Comparison of ENCODE assay signal across 9 cellular contexts in genomic region chr1:21491483-21492170, GRCh38. TPM values are rescaled to one million over a fixed set of nuclear protein-coding genes. Genes with fewer than 3 reads are reported as not detected.
DNase-seq lines count a peak whose midpoint lies in the region; ATAC-seq and TF ChIP-seq lines count a peak whose summit lies in the region.
"Had no signal": no experiment of that assay in that cellular context is flagged by ENCODE, and none has a peak within 500 bp of the region (broad histone marks: within the 10 kb centered on the region; RNA-seq: fewer than 3 reads in every experiment).

No MANE protein-coding gene starts in this region.

- no peak for ATAC-seq in HG03139 (IDR thresholded peaks at IDR 0.05; ENCODE audit: unreplicated experiment)

- TF ChIP-seq POLR2A in NB4 (IDR thresholded peaks at IDR 0.05; ENCODE audit: extremely low read depth, insufficient read length) = no peak

- TF ChIP-seq CTCF in NB4 (IDR thresholded peaks at IDR 0.05; ENCODE audit: low read depth, low read length) (no peak), fibroblast of the aortic adventitia (IDR thresholded peaks at IDR 0.05; ENCODE audit: insufficient read depth, low read length) (no peak)

- DNase-seq in Daoy (ENCODE audit: low read depth) (peak; percentile 50), NB4 (ENCODE audit: low read depth) (peak; percentile 32), NCI-H524 treated with DMSO at 0.1 percent for 48 hours (lab: John Stamatoyannopoulos, UW) (peak; percentile 40), fibroblast of the aortic adventitia (ENCODE audit: low read depth) (peak; percentile 26), HuH-7.5 (ENCODE audit: low spot score) (no peak)
- DNase-seq in activated effector memory CD4-positive, alpha-beta T cell treated with anti-CD3 and anti-CD28 coated beads, Interleukin-2, amount 50 U/mL, for 16 hours = no peak
- DNase-seq: pancreas had no signal

- H3K4me3 ChIP-seq in NB4 (ENCODE audit: low read depth, low read length) (no peak overlapping the region), fibroblast of the aortic adventitia (ENCODE audit: low read depth, low read length) (no peak overlapping the region)
- H3K4me3 ChIP-seq: pancreas, thyroid gland had no signal

RNA-seq across cellular contexts. Expression of gene ALPL, which starts 17.6 kb away (rescaled TPM):
- total RNA-seq in Daoy (2014; rRNA removed; shearing (Covaris generic)) = 1.4 and 2.7 TPM in 2 replicates
- 1.1 and 16.3 TPM in 2 replicates for total RNA-seq in fibroblast of the aortic adventitia (ENCODE audit: low replicate concordance)

RNA-seq across cellular contexts. Expression of gene NBPF3, which starts 51.7 kb away (rescaled TPM):
- total RNA-seq in Daoy (2014; rRNA removed; shearing (Covaris generic)) = 9.3 and 11.6 TPM in 2 replicates
- 13.6 and 18.2 TPM in 2 replicates for total RNA-seq in fibroblast of the aortic adventitia (ENCODE audit: low replicate concordance)

Comparison
In these comparisons a context has a peak if more than half of its experiments do, and no peak if none do; other contexts are left out.
1. DNase-seq: peak in Daoy (single experiment), NB4 (single experiment), NCI-H524 treated with DMSO at 0.1 percent for 48 hours (single experiment) and fibroblast of the aortic adventitia (single experiment); none in HuH-7.5 (single experiment) and activated effector memory CD4-positive, alpha-beta T cell treated with anti-CD3 and anti-CD28 coated beads, Interleukin-2, amount 50 U/mL, for 16 hours (single experiment).